ENCODE assay signal across 8 cellular contexts in genomic region chr16:58128721-58129096, GRCh38. TPM values are rescaled to one million over a fixed set of nuclear protein-coding genes. Genes with fewer than 3 reads are reported as not detected.
DNase-seq lines count a peak whose midpoint lies in the region; ATAC-seq and TF ChIP-seq lines count a peak whose summit lies in the region.

No MANE protein-coding gene starts in this region.

- WGBS in heart left ventricle, 4 donors, result 0 to 1% (median 0%) methylated on average over 4 to 25 of the region's 25 CpGs

- peaks cover 0 to 7% (median 0%) of the 10 kb centered on the region in 12 donors for H3K9me3 ChIP-seq in heart left ventricle

- no peak for TF ChIP-seq CTCF in heart left ventricle (IDR thresholded peaks at IDR 0.05)
- no peak for TF ChIP-seq CTCF in retinal pigment epithelial cell (conservative IDR thresholded peaks at IDR 0.05; ENCODE audit: low read depth, low read length)

- H3K27me3 ChIP-seq in heart left ventricle, result no peaks in the 10 kb centered on the region

- H3K4me1 Mint-ChIP-seq in activated naive CD4-positive, alpha-beta T cell treated with anti-CD3 and anti-CD28 coated beads, Interleukin-2, amount 10 ng/mL, durations not matched to agents 7 days and 5 days, result peaks cover 48% of the 10 kb centered on the region
- H3K4me1 Mint-ChIP-seq in activated CD4-positive, alpha-beta memory T cell treated with anti-CD3 and anti-CD28 coated beads for 36 hours (ENCODE audit: low read depth), result peaks cover 44% of the 10 kb centered on the region

- peaks cover 0 to 56% (median 47%) of the 10 kb centered on the region in 12 donors for H3K4me1 ChIP-seq in heart left ventricle

- peak overlapping the region; percentile 78 for H3K4me3 Mint-ChIP-seq in activated naive CD4-positive, alpha-beta T cell treated with anti-CD3 and anti-CD28 coated beads, Interleukin-2, amount 10 ng/mL, durations not matched to agents 7 days and 5 days
- peak overlapping the region; percentile 86 for H3K4me3 Mint-ChIP-seq in activated CD4-positive, alpha-beta memory T cell treated with anti-CD3 and anti-CD28 coated beads for 36 hours

- CTCF ChIA-PET in activated naive CD4-positive, alpha-beta T cell treated with anti-CD3 and anti-CD28 coated beads, Interleukin-2, amount 10 ng/mL, durations not matched to agents 7 days and 5 days (lab: Charles Lee), result interaction anchor here (0.7 to 4.4 kb wide), 3 partner anchors 30 to 319 kb away, joined by 3 to 30 read pairs (median 4); no protein-coding TSS in a partner anchor
- CTCF ChIA-PET in activated CD4-positive, alpha-beta memory T cell treated with anti-CD3 and anti-CD28 coated beads for 36 hours (lab: Charles Lee), result interaction anchor here (1.2 to 1.4 kb wide), 5 partner anchors 10 to 104 kb away, joined by 3 to 7 read pairs (median 6); no protein-coding TSS in a partner anchor

- no peaks in the 10 kb centered on the region for H3K27me3 Mint-ChIP-seq in activated naive CD4-positive, alpha-beta T cell treated with anti-CD3 and anti-CD28 coated beads, Interleukin-2, amount 10 ng/mL, durations not matched to agents 7 days and 5 days
- H3K27me3 Mint-ChIP-seq in activated CD4-positive, alpha-beta memory T cell treated with anti-CD3 and anti-CD28 coated beads for 36 hours, result no peaks in the 10 kb centered on the region

- H3K27ac Mint-ChIP-seq in activated naive CD4-positive, alpha-beta T cell treated with anti-CD3 and anti-CD28 coated beads, Interleukin-2, amount 10 ng/mL, durations not matched to agents 7 days and 5 days, result peak overlapping the region; percentile 53
- H3K27ac Mint-ChIP-seq in activated CD4-positive, alpha-beta memory T cell treated with anti-CD3 and anti-CD28 coated beads for 36 hours, result peak overlapping the region; percentile 82

- peaks cover 11% of the 10 kb centered on the region for H3K36me3 Mint-ChIP-seq in activated naive CD4-positive, alpha-beta T cell treated with anti-CD3 and anti-CD28 coated beads, Interleukin-2, amount 10 ng/mL, durations not matched to agents 7 days and 5 days
- H3K36me3 Mint-ChIP-seq in activated CD4-positive, alpha-beta memory T cell treated with anti-CD3 and anti-CD28 coated beads for 36 hours, result no peaks in the 10 kb centered on the region

- H3K36me3 ChIP-seq in heart left ventricle, result no peaks in the 10 kb centered on the region

- intact Hi-C loops in activated CD4-positive, alpha-beta memory T cell treated with anti-CD3 and anti-CD28 coated beads for 36 hours (cut with micrococcal nuclease), result loop anchor here (1.0 to 5.0 kb wide), 10 partner anchors 70 to 606 kb away; partner anchors contain the start of genes CSNK2A2, GINS3, GOT2 and KATNB1
- intact Hi-C loops in heart left ventricle (cut with DNase I), result loop anchor here in 4 of 10 donors (5.0 to 10.0 kb wide), 4 partner anchors 69 to 356 kb away; partner anchors contain the start of gene CSNK2A2 (in 1 of the 4)

- H3K4me3 ChIP-seq in heart left ventricle (peak overlapping the region; percentile 67 to 93 (median 85)), retinal pigment epithelial cell (ENCODE audit: low read length) (peak overlapping the region; percentile 88)

- POLR2A ChIA-PET in activated CD4-positive, alpha-beta memory T cell treated with anti-CD3 and anti-CD28 coated beads for 36 hours (lab: Charles Lee), result interaction anchor here (1.0 to 1.5 kb wide), 6 partner anchors 8 to 592 kb away, joined by 3 to 10 read pairs (median 5); partner anchors contain the start of genes CCDC102A, MMP15, USB1 and ZNF319

- TF ChIP-seq POLR2A in heart left ventricle (IDR thresholded peaks at IDR 0.05), result no peak

- ATAC-seq in HG03159 (IDR thresholded peaks at IDR 0.05; ENCODE audit: unreplicated experiment) (peak; percentile 2), heart left ventricle (peak in 3 of 4 donors; percentile 2 to 3 (median 2))

- no peaks in the 10 kb centered on the region for H3K9me3 Mint-ChIP-seq in activated naive CD4-positive, alpha-beta T cell treated with anti-CD3 and anti-CD28 coated beads, Interleukin-2, amount 10 ng/mL, durations not matched to agents 7 days and 5 days
- H3K9me3 Mint-ChIP-seq in activated CD4-positive, alpha-beta memory T cell treated with anti-CD3 and anti-CD28 coated beads for 36 hours, result no peaks in the 10 kb centered on the region

- peak; percentile 53 for DNase-seq in activated naive CD4-positive, alpha-beta T cell treated with anti-CD3 and anti-CD28 coated beads, Interleukin-2, amount 10 ng/mL, durations not matched to agents 7 days and 5 days
- DNase-seq in activated naive CD4-positive, alpha-beta T cell treated with anti-CD3 and anti-CD28 coated beads, Interleukin-2, amount 50 U/mL, for 16 hours, result no peak
- no peak for DNase-seq in activated CD4-positive, alpha-beta memory T cell treated with anti-CD3 and anti-CD28 coated beads for 36 hours
- peak in 4 of 5 donors; percentile 32 to 66 (median 35) for DNase-seq in heart left ventricle
- DNase-seq in retinal pigment epithelial cell (ENCODE audit: low read depth), result no peak
- DNase-seq in DMS79 (lab: John Stamatoyannopoulos, UW), result no peak
- DNase-seq in 8988T, result no peak

- peak overlapping the region; percentile 37 to 95 (median 90) for H3K27ac ChIP-seq in heart left ventricle

RNA-seq across cellular contexts. Expression of gene CFAP20, which starts 0.5 kb away (rescaled TPM):
- 10 to 100 TPM; 37.2 to 38.6 TPM for total RNA-seq in activated CD4-positive, alpha-beta memory T cell treated with anti-CD3 and anti-CD28 coated beads for 36 hours
- total RNA-seq in heart left ventricle, result 10 to 100 TPM; 30.7 to 57.5 (median 36.3) TPM
- polyA plus RNA-seq in heart left ventricle, result 10 to 100 TPM; 22.7 to 60.4 TPM

Comparison
In these comparisons a context has a peak if more than half of its experiments do, and no peak if none do; other contexts are left out.
1. DNase-seq: peak in activated naive CD4-positive, alpha-beta T cell treated with anti-CD3 and anti-CD28 coated beads, Interleukin-2, amount 10 ng/mL, durations not matched to agents 7 days and 5 days (single experiment) and heart left ventricle (4 of 5); none in activated naive CD4-positive, alpha-beta T cell treated with anti-CD3 and anti-CD28 coated beads, Interleukin-2, amount 50 U/mL, for 16 hours (single experiment), activated CD4-positive, alpha-beta memory T cell treated with anti-CD3 and anti-CD28 coated beads for 36 hours (single experiment), retinal pigment epithelial cell (single experiment), DMS79 (single experiment) and 8988T (single experiment).